In genomic region chr15:98422086-98422478, GRCh38 we compare ENCODE assay signal across 1 cellular context.
TF ChIP-seq lines count a peak whose summit lies in the region.

No MANE protein-coding gene starts in this region.

TF ChIP-seq in H1, 55 proteins besides CTCF, POLR2A, EP300 and RAD21 (continued from another document):
- TF ChIP-seq CHD7 (IDR thresholded peaks at IDR 0.05; ENCODE audit: insufficient replicate concordance, low read length) (no peak), JUN (IDR thresholded peaks at IDR 0.05; ENCODE audit: low read depth, low read length) (no peak)
TF ChIP-seq in H1: peak in this region for 0.
